In genomic region chr2:28898048-28898447, GRCh38 we compare ENCODE assay signal across 12 cellular contexts. TPM values are rescaled to one million over a fixed set of nuclear protein-coding genes. Genes with fewer than 3 reads are reported as not detected.
DNase-seq lines count a peak whose midpoint lies in the region; ATAC-seq and TF ChIP-seq lines count a peak whose summit lies in the region.
"Had no signal": no experiment of that assay in that cellular context is flagged by ENCODE, and none has a peak within 500 bp of the region (broad histone marks: within the 10 kb centered on the region; RNA-seq: fewer than 3 reads in every experiment).

No MANE protein-coding gene starts in this region.

- peaks cover 9 to 16% of the 10 kb centered on the region in 2 donors for H3K36me3 Mint-ChIP-seq in activated T-cell treated with anti-CD3 and anti-CD28 coated beads, Interleukin-2, amount 50 U/mL, for 72 hours (ENCODE audit: insufficient read depth in 2 of 2)
- peaks cover 49% of the 10 kb centered on the region for H3K36me3 Mint-ChIP-seq in activated naive CD8-positive, alpha-beta T cell treated with anti-CD3 and anti-CD28 coated beads, Interleukin-2, amount 50 U/mL, for 24 hours (ENCODE audit: low read depth)

- H3K79me2 ChIP-seq in Karpas-422 (ENCODE audit: low read length) = peaks cover 86% of the 10 kb centered on the region

- intact Hi-C loops in testis (cut with DNase I; ENCODE audit: low total_unique reads) = no loop called here

- H3K36me3 ChIP-seq in Karpas-422 (ENCODE audit: insufficient read depth, low read length) = peaks cover 45% of the 10 kb centered on the region
- H3K36me3 ChIP-seq in skeletal muscle satellite cell (ENCODE audit: insufficient read depth, low read length) = peaks cover 10% of the 10 kb centered on the region
- peaks cover 0 to 10% (median 6%) of the 10 kb centered on the region in 4 donors for H3K36me3 ChIP-seq in upper lobe of left lung
- H3K36me3 ChIP-seq in testis (ENCODE audit: low read depth, missing control alignments) = no peaks in the 10 kb centered on the region

- peak overlapping the region; percentile 99 for H3K27ac Mint-ChIP-seq in activated T-cell treated with anti-CD3 and anti-CD28 coated beads, Interleukin-2, amount 50 U/mL, for 72 hours
- H3K27ac Mint-ChIP-seq in activated naive CD8-positive, alpha-beta T cell treated with anti-CD3 and anti-CD28 coated beads, Interleukin-2, amount 50 U/mL, for 24 hours = peak overlapping the region; percentile 1

- H2AFZ ChIP-seq in Karpas-422 (ENCODE audit: low read length) = no peak overlapping the region

- peak overlapping the region; percentile 83 for H3K4me2 ChIP-seq in Karpas-422 (ENCODE audit: low read depth, low read length, poor library complexity, severe bottlenecking)
- H3K4me2 ChIP-seq in skeletal muscle satellite cell (ENCODE audit: low read length) = peak overlapping the region; percentile 92

- no peak for TF ChIP-seq POLR2A in upper lobe of left lung (IDR thresholded peaks at IDR 0.05)
- TF ChIP-seq POLR2A in testis (IDR thresholded peaks at IDR 0.05) = no peak

- H3K9ac ChIP-seq in Karpas-422 (ENCODE audit: low read length) = peak overlapping the region; percentile 98; the same call in 1 of the 2 replicates
- H3K9ac ChIP-seq in skeletal muscle satellite cell (ENCODE audit: low read depth, low read length) = no peak overlapping the region

- DNase-seq in activated T-cell treated with anti-CD3 and anti-CD28 coated beads, Interleukin-2, amount 50 U/mL, for 72 hours = no peak
- DNase-seq in activated T-cell treated with anti-CD3 and anti-CD28 coated beads, Interleukin-2, amount 50 U/mL, for 1 hour = no peak
- DNase-seq in Karpas-422 (no peak), upper lobe of left lung (no peak), testis (no peak), NCI-H526 treated with DMSO at 0.1 percent for 48 hours (lab: John Stamatoyannopoulos, UW) (no peak)
- no peak for DNase-seq in activated naive CD8-positive, alpha-beta T cell treated with anti-CD3 and anti-CD28 coated beads, Interleukin-2, amount 50 U/mL, for 24 hours
- DNase-seq: RPMI8226; stimulated activated CD4-positive, alpha-beta T cell treated with anti-CD3 and anti-CD28 coated beads, Interleukin-15, amount 100 ng/mL, for 24 hours had no signal

- H3K9me3 Mint-ChIP-seq in activated T-cell treated with anti-CD3 and anti-CD28 coated beads, Interleukin-2, amount 50 U/mL, for 72 hours = no peaks in the 10 kb centered on the region
- H3K9me3 Mint-ChIP-seq in activated naive CD8-positive, alpha-beta T cell treated with anti-CD3 and anti-CD28 coated beads, Interleukin-2, amount 50 U/mL, for 24 hours = no peaks in the 10 kb centered on the region

- peak overlapping the region; percentile 99 for H3K4me3 Mint-ChIP-seq in activated T-cell treated with anti-CD3 and anti-CD28 coated beads, Interleukin-2, amount 50 U/mL, for 72 hours
- peak overlapping the region; percentile 100 for H3K4me3 Mint-ChIP-seq in activated naive CD8-positive, alpha-beta T cell treated with anti-CD3 and anti-CD28 coated beads, Interleukin-2, amount 50 U/mL, for 24 hours

- 52 to 67% methylated on average over 1 of the region's 1 CpG for WGBS in upper lobe of left lung, 2 donors
- WGBS in testis, 2 donors = 70 to 78% methylated on average over 1 of the region's 1 CpG

- TF ChIP-seq CTCF in upper lobe of left lung (IDR thresholded peaks at IDR 0.05) (no peak), testis (IDR thresholded peaks at IDR 0.05) (no peak)

- no peaks in the 10 kb centered on the region for H3K9me2 ChIP-seq in Karpas-422 (replicated peaks; ENCODE audit: insufficient read depth, low read length)

- no peaks in the 10 kb centered on the region for H3K9me3 ChIP-seq in Karpas-422 (ENCODE audit: low read length)
- no peaks in the 10 kb centered on the region for H3K9me3 ChIP-seq in skeletal muscle satellite cell (replicated peaks; ENCODE audit: low read length)
- no peaks in the 10 kb centered on the region for H3K9me3 ChIP-seq in upper lobe of left lung
- H3K9me3 ChIP-seq in testis = no peaks in the 10 kb centered on the region
- H3K9me3 ChIP-seq: vagina had no signal

- no peak overlapping the region; the same call in 1 of the 2 replicates for H3K27ac ChIP-seq in Karpas-422 (ENCODE audit: low read length)
- no peak overlapping the region for H3K27ac ChIP-seq in upper lobe of left lung
- H3K27ac ChIP-seq in testis = no peak overlapping the region
- H3K27ac ChIP-seq: cardiac muscle cell, vagina had no signal

- peaks cover 72% of the 10 kb centered on the region for H4K20me1 ChIP-seq in Karpas-422 (ENCODE audit: insufficient read depth, low read depth, low read length)

- peaks cover 38% of the 10 kb centered on the region for H3K4me1 ChIP-seq in Karpas-422 (ENCODE audit: low read length)
- peaks cover 45% of the 10 kb centered on the region for H3K4me1 ChIP-seq in skeletal muscle satellite cell (ENCODE audit: control insufficient read depth, insufficient read depth, low read length)
- peaks cover 19 to 37% (median 26%) of the 10 kb centered on the region in 4 donors for H3K4me1 ChIP-seq in upper lobe of left lung
- H3K4me1 ChIP-seq in testis = peaks cover 19% of the 10 kb centered on the region

- no peaks in the 10 kb centered on the region for H3K27me3 Mint-ChIP-seq in activated T-cell treated with anti-CD3 and anti-CD28 coated beads, Interleukin-2, amount 50 U/mL, for 72 hours (ENCODE audit: low read depth)
- H3K27me3 Mint-ChIP-seq in activated naive CD8-positive, alpha-beta T cell treated with anti-CD3 and anti-CD28 coated beads, Interleukin-2, amount 50 U/mL, for 24 hours = no peaks in the 10 kb centered on the region

- TF ChIP-seq EP300 in upper lobe of left lung (IDR thresholded peaks at IDR 0.05) = no peak

- peak overlapping the region; percentile 88; the same call in 1 of the 2 replicates for H3K4me3 ChIP-seq in Karpas-422 (ENCODE audit: low read length)
- no peak overlapping the region for H3K4me3 ChIP-seq in skeletal muscle satellite cell (ENCODE audit: low read length)
- H3K4me3 ChIP-seq in upper lobe of left lung = no peak overlapping the region
- H3K4me3 ChIP-seq in testis = no peak overlapping the region
- H3K4me3 ChIP-seq: cardiac muscle cell, vagina had no signal

- H3K4me1 Mint-ChIP-seq in activated T-cell treated with anti-CD3 and anti-CD28 coated beads, Interleukin-2, amount 50 U/mL, for 72 hours (ENCODE audit: low read depth) = peaks cover 72% of the 10 kb centered on the region
- H3K4me1 Mint-ChIP-seq in activated naive CD8-positive, alpha-beta T cell treated with anti-CD3 and anti-CD28 coated beads, Interleukin-2, amount 50 U/mL, for 24 hours = peaks cover 61% of the 10 kb centered on the region

- H3K27me3 ChIP-seq in Karpas-422 (ENCODE audit: low read length) (no peaks in the 10 kb centered on the region), skeletal muscle satellite cell (ENCODE audit: control insufficient read depth, insufficient read depth, low read length) (no peaks in the 10 kb centered on the region), upper lobe of left lung (no peaks in the 10 kb centered on the region), testis (no peaks in the 10 kb centered on the region)
- H3K27me3 ChIP-seq: cardiac muscle cell, vagina had no signal

- no peak for ATAC-seq in activated T-cell treated with anti-CD3 and anti-CD28 coated beads, Interleukin-2, amount 50 U/mL, for 72 hours (replicated peaks in 1 of 2)
- no peak for ATAC-seq in activated naive CD8-positive, alpha-beta T cell treated with anti-CD3 and anti-CD28 coated beads, Interleukin-2, amount 50 U/mL, for 24 hours
- no peak for ATAC-seq in upper lobe of left lung (ENCODE audit: low FRiP score in 2 of 2)

RNA-seq across cellular contexts. Expression of gene WDR43, which starts 3.6 kb away (rescaled TPM):
- total RNA-seq in activated T-cell treated with anti-CD3 and anti-CD28 coated beads, Interleukin-2, amount 50 U/mL, for 72 hours = 100 to 1,000 TPM in 1 of 2 donors, 10 to 100 TPM in 1; 75.0 to 110 TPM
- 65.3 and 77.0 TPM in 2 replicates for total RNA-seq in Karpas-422 (2014; rRNA removed; shearing (Covaris generic); ENCODE audit: low replicate concordance)
- total RNA-seq in skeletal muscle satellite cell (2012; rRNA removed) = 81.7 and 98.4 TPM in 2 replicates
- total RNA-seq in upper lobe of left lung (10 to 100 TPM; 20.4 to 54.7 (median 33.7) TPM), testis (10 to 100 TPM; 52.0 to 58.2 TPM)
- polyA plus RNA-seq in testis (ENCODE audit: insufficient read depth, low read depth, low replicate concordance) = 52.7 TPM

RNA-seq across cellular contexts. Expression of gene TRMT61B, which starts 27.9 kb away (rescaled TPM):
- 10 to 100 TPM; 18.5 to 20.5 TPM for total RNA-seq in activated T-cell treated with anti-CD3 and anti-CD28 coated beads, Interleukin-2, amount 50 U/mL, for 72 hours
- total RNA-seq in Karpas-422 (2014; rRNA removed; shearing (Covaris generic); ENCODE audit: low replicate concordance) = 14.8 and 23.1 TPM in 2 replicates
- 12.5 and 18.3 TPM in 2 replicates for total RNA-seq in skeletal muscle satellite cell (2012; rRNA removed)
- 10 to 100 TPM in 2 of 6 donors, 1 to 10 TPM in 4; 7.9 to 12.5 (median 9.7) TPM for total RNA-seq in upper lobe of left lung
- total RNA-seq in testis = 10 to 100 TPM; 11.1 to 13.4 TPM
- polyA plus RNA-seq in testis (ENCODE audit: insufficient read depth, low read depth, low replicate concordance) = 14.6 TPM
